In genomic region chr4:94365304-94365703, GRCh38 we compare ENCODE assay signal across 24 cellular contexts. TPM values are rescaled to one million over a fixed set of nuclear protein-coding genes. Genes with fewer than 3 reads are reported as not detected.
DNase-seq lines count a peak whose midpoint lies in the region; TF ChIP-seq lines count a peak whose summit lies in the region.
"Had no signal": no experiment of that assay in that cellular context is flagged by ENCODE, and none has a peak within 500 bp of the region (broad histone marks: within the 10 kb centered on the region; RNA-seq: fewer than 3 reads in every experiment).

No MANE protein-coding gene starts in this region.

- no peak overlapping the region for H2AFZ ChIP-seq in MM.1S (ENCODE audit: low read length)

- TF ChIP-seq CTCF in osteocyte (IDR thresholded peaks at IDR 0.05): no peak
- TF ChIP-seq CTCF in MM.1S (IDR thresholded peaks at IDR 0.05; ENCODE audit: low read length): no peak

- no peaks in the 10 kb centered on the region for H3K27me3 Mint-ChIP-seq in osteocyte (ENCODE audit: unreplicated experiment)

- H3K79me2 ChIP-seq in MM.1S (ENCODE audit: low read length): no peaks in the 10 kb centered on the region

- no peaks in the 10 kb centered on the region for H3K4me1 ChIP-seq in adipocyte (ENCODE audit: control insufficient read depth, insufficient read depth, low read length)
- no peaks in the 10 kb centered on the region for H3K4me1 ChIP-seq in MM.1S (ENCODE audit: low read length)
- H3K4me1 ChIP-seq: BLaER1, HAP-1 had no signal

- no peak overlapping the region for H3K4me3 ChIP-seq in adipocyte (ENCODE audit: low read length)
- H3K4me3 ChIP-seq in MM.1S (ENCODE audit: low read length): no peak overlapping the region
- H3K4me3 ChIP-seq: BLaER1, HAP-1 had no signal

- no peaks in the 10 kb centered on the region for H3K9me2 ChIP-seq in MM.1S (replicated peaks; ENCODE audit: insufficient read depth, low read length)

- H3K27me3 ChIP-seq in adipocyte (replicated peaks; ENCODE audit: control insufficient read depth, insufficient read depth, low read length) (no peaks in the 10 kb centered on the region), MM.1S (replicated peaks; ENCODE audit: insufficient read depth, low read length) (no peaks in the 10 kb centered on the region)
- H3K27me3 ChIP-seq: BLaER1 had no signal

- no peak overlapping the region for H3K4me3 Mint-ChIP-seq in osteocyte (ENCODE audit: unreplicated experiment)
- H3K4me3 Mint-ChIP-seq: CD4-positive, CD25-positive, alpha-beta regulatory T cell; HFFc6 had no signal

- no peak overlapping the region for H3K27ac ChIP-seq in MM.1S (ENCODE audit: low read length)
- H3K27ac ChIP-seq: BLaER1 had no signal

- H3K4me2 ChIP-seq in MM.1S (ENCODE audit: low read depth, low read length): no peak overlapping the region
- H3K4me2 ChIP-seq: BLaER1 had no signal

- DNase-seq in EH (ENCODE audit: low read depth) (peak; percentile 44), adipocyte (ENCODE audit: low read depth) (peak; percentile 37), dermis blood vessel endothelial cell (peak; percentile 16), osteocyte (ENCODE audit: extremely low spot score, unreplicated experiment) (no peak), MM.1S (no peak), NCI-H146 treated with DMSO at 0.1 percent for 48 hours (lab: John Stamatoyannopoulos, UW; ENCODE audit: unreplicated experiment) (no peak), NCI-H1092 (lab: John Stamatoyannopoulos, UW) (no peak)
- DNase-seq: CD4-positive, CD25-positive, alpha-beta regulatory T cell; DMS153; DND-41; GOT3; HFFc6; KBM-7; NCI-H1694; NCI-H2081; NCI-H2171; NCI-H226; NCI-H510A treated with DMSO at 0.1 percent for 48 hours; NCI-H774 had no signal

- no peak overlapping the region for H3K9ac ChIP-seq in adipocyte (ENCODE audit: low read length)
- no peak overlapping the region for H3K9ac ChIP-seq in MM.1S (ENCODE audit: low read length)
- H3K9ac ChIP-seq: BLaER1 had no signal

- no peaks in the 10 kb centered on the region for H3F3A ChIP-seq in MM.1S (ENCODE audit: insufficient read depth, low read length)

- H3K36me3 Mint-ChIP-seq in osteocyte (ENCODE audit: unreplicated experiment): peaks cover 5% of the 10 kb centered on the region
- H3K36me3 Mint-ChIP-seq: CD4-positive, CD25-positive, alpha-beta regulatory T cell had no signal

- H3K36me3 ChIP-seq in adipocyte (ENCODE audit: control insufficient read depth, insufficient read depth, low read length, severe bottlenecking) (no peaks in the 10 kb centered on the region), MM.1S (replicated peaks; ENCODE audit: insufficient read depth, low read length) (no peaks in the 10 kb centered on the region)
- H3K36me3 ChIP-seq: BLaER1, HAP-1 had no signal

- H3K9me3 Mint-ChIP-seq in osteocyte (ENCODE audit: unreplicated experiment): peaks cover 15% of the 10 kb centered on the region

- peaks cover 6% of the 10 kb centered on the region for H3K9me3 ChIP-seq in adipocyte (ENCODE audit: control insufficient read depth, low read length)
- H3K9me3 ChIP-seq in MM.1S (replicated peaks; ENCODE audit: insufficient read depth, low read length): no peaks in the 10 kb centered on the region
- H3K9me3 ChIP-seq: BLaER1, HAP-1 had no signal

- H4K20me1 ChIP-seq in MM.1S (ENCODE audit: insufficient read depth, low read length): no peaks in the 10 kb centered on the region
- H4K20me1 ChIP-seq: BLaER1 had no signal

- peaks cover 22% of the 10 kb centered on the region for H3K4me1 Mint-ChIP-seq in osteocyte (ENCODE audit: unreplicated experiment)
- H3K4me1 Mint-ChIP-seq: CD4-positive, CD25-positive, alpha-beta regulatory T cell had no signal

- peak overlapping the region; percentile 20 for H3K27ac Mint-ChIP-seq in osteocyte (ENCODE audit: unreplicated experiment)
- H3K27ac Mint-ChIP-seq: CD4-positive, CD25-positive, alpha-beta regulatory T cell; HFFc6 had no signal

RNA-seq across cellular contexts. Expression of gene HPGDS, which starts 22.7 kb away (rescaled TPM):
- total RNA-seq in dermis blood vessel endothelial cell (not detected in 2 replicates), osteocyte (not detected in 2 replicates)
- total RNA-seq: A172, HFFc6, LHCN-M2, MCF 10A had no signal

Comparison
In these comparisons a context has a peak if more than half of its experiments do, and no peak if none do; other contexts are left out.
1. DNase-seq: peak in EH (single experiment), adipocyte (single experiment) and dermis blood vessel endothelial cell (single experiment); none in osteocyte (single experiment), MM.1S (single experiment), NCI-H146 treated with DMSO at 0.1 percent for 48 hours (single experiment) and NCI-H1092 (single experiment).